In genomic region chr1:29344336-29344735, GRCh38 we compare ENCODE assay signal across 13 cellular contexts.
"Had no signal": no experiment of that assay in that cellular context is flagged by ENCODE, and none has a peak within 500 bp of the region (broad histone marks: within the 10 kb centered on the region; RNA-seq: fewer than 3 reads in every experiment).

No MANE protein-coding gene starts in this region.

- H3K4me1 Mint-ChIP-seq: activated CD4-positive, alpha-beta T cell treated with anti-CD3 and anti-CD28 coated beads, Interleukin-2, amount 10 ng/mL, durations not matched to agents 24 days and 14 days; stimulated activated effector memory CD8-positive, alpha-beta T cell treated with anti-CD3 and anti-CD28 coated beads, Interleukin-12 subunit alpha, Interleukin-12 subunit beta, amount 100 ng/mL, for 72 hours had no signal

- H3K9me3 Mint-ChIP-seq: activated CD4-positive, alpha-beta T cell treated with anti-CD3 and anti-CD28 coated beads, Interleukin-2, amount 10 ng/mL, durations not matched to agents 24 days and 14 days; nephron progenitor cell; stimulated activated effector memory CD8-positive, alpha-beta T cell treated with anti-CD3 and anti-CD28 coated beads, Interleukin-12 subunit alpha, Interleukin-12 subunit beta, amount 100 ng/mL, for 72 hours had no signal

- H3K36me3 Mint-ChIP-seq: activated naive CD8-positive, alpha-beta T cell; stimulated activated effector memory CD8-positive, alpha-beta T cell treated with anti-CD3 and anti-CD28 coated beads, Interleukin-12 subunit alpha, Interleukin-12 subunit beta, amount 100 ng/mL, for 72 hours had no signal

- H3K4me3 Mint-ChIP-seq: activated CD4-positive, alpha-beta T cell treated with anti-CD3 and anti-CD28 coated beads, Interleukin-2, amount 10 ng/mL, durations not matched to agents 24 days and 14 days; activated naive CD8-positive, alpha-beta T cell; nephron progenitor cell; stimulated activated effector memory CD8-positive, alpha-beta T cell treated with anti-CD3 and anti-CD28 coated beads, Interleukin-12 subunit alpha, Interleukin-12 subunit beta, amount 100 ng/mL, for 72 hours had no signal

- DNase-seq: activated CD4-positive, alpha-beta T cell treated with anti-CD3 and anti-CD28 coated beads, Interleukin-2, amount 10 ng/mL, durations not matched to agents 24 days and 14 days; activated CD4-positive, CD25-positive, alpha-beta regulatory T cell; activated CD8-positive, alpha-beta memory T cell treated with anti-CD3 and anti-CD28 coated beads, Interleukin-2, amount 50 U/mL, for 48 hours; activated gamma-delta T cell treated with Interleukin-2 at 50 U/mL for 16 hours; amniotic stem cell; caudate nucleus; effector CD8-positive, alpha-beta T cell; heart left ventricle; nephron progenitor cell; right cardiac atrium; stimulated activated CD4-positive, alpha-beta T cell treated with anti-CD3 and anti-CD28 coated beads, Interleukin-1b, Interleukin-23, amount 100 ng/mL, for 48 hours had no signal

- ATAC-seq: heart left ventricle; right cardiac atrium; stimulated activated effector memory CD8-positive, alpha-beta T cell treated with anti-CD3 and anti-CD28 coated beads, Interleukin-12 subunit alpha, Interleukin-12 subunit beta, amount 100 ng/mL, for 72 hours had no signal

- H3K27ac Mint-ChIP-seq: activated CD4-positive, alpha-beta T cell treated with anti-CD3 and anti-CD28 coated beads, Interleukin-2, amount 10 ng/mL, durations not matched to agents 24 days and 14 days; activated naive CD8-positive, alpha-beta T cell; nephron progenitor cell; stimulated activated effector memory CD8-positive, alpha-beta T cell treated with anti-CD3 and anti-CD28 coated beads, Interleukin-12 subunit alpha, Interleukin-12 subunit beta, amount 100 ng/mL, for 72 hours had no signal
